Comparison of ENCODE assay signal across 16 cellular contexts in genomic region chr13:50521191-50521590, GRCh38.
DNase-seq lines count a peak whose midpoint lies in the region; ATAC-seq and TF ChIP-seq lines count a peak whose summit lies in the region.
"Had no signal": no experiment of that assay in that cellular context is flagged by ENCODE, and none has a peak within 500 bp of the region (broad histone marks: within the 10 kb centered on the region; RNA-seq: fewer than 3 reads in every experiment).

No MANE protein-coding gene starts in this region.

- peaks cover 66% of the 10 kb centered on the region for H3K4me1 Mint-ChIP-seq in CD14-positive monocyte
- H3K4me1 Mint-ChIP-seq in stimulated activated memory B cell treated with anti-CD40 and anti-IgM and Interleukin-4, amounts not matched to agents 10 μg/mL and 1 μg/mL and 100 μg/mL, for 72 hours, result peaks cover 2% of the 10 kb centered on the region
- H3K4me1 Mint-ChIP-seq in stimulated activated naive B cell treated with anti-CD40 and anti-IgM and Interleukin-4, amounts not matched to agents 10 μg/mL and 1 μg/mL and 100 μg/mL, for 72 hours, result peaks cover 12 to 39% of the 10 kb centered on the region in 2 donors

- no peak overlapping the region for H3K4me3 Mint-ChIP-seq in CD14-positive monocyte
- no peak overlapping the region for H3K4me3 Mint-ChIP-seq in stimulated activated memory B cell treated with anti-CD40 and anti-IgM and Interleukin-4, amounts not matched to agents 10 μg/mL and 1 μg/mL and 100 μg/mL, for 72 hours
- H3K4me3 Mint-ChIP-seq in stimulated activated naive B cell treated with anti-CD40 and anti-IgM and Interleukin-4, amounts not matched to agents 10 μg/mL and 1 μg/mL and 100 μg/mL, for 72 hours, result no peak overlapping the region
- H3K4me3 Mint-ChIP-seq: activated naive CD8-positive, alpha-beta T cell treated with anti-CD3 and anti-CD28 coated beads for 36 hours had no signal

- H3K27ac Mint-ChIP-seq in CD14-positive monocyte, result peak overlapping the region in 5 of 7 donors; percentile 28 to 75 (median 54)
- peak overlapping the region; percentile 14 for H3K27ac Mint-ChIP-seq in stimulated activated memory B cell treated with anti-CD40 and anti-IgM and Interleukin-4, amounts not matched to agents 10 μg/mL and 1 μg/mL and 100 μg/mL, for 72 hours
- H3K27ac Mint-ChIP-seq in stimulated activated naive B cell treated with anti-CD40 and anti-IgM and Interleukin-4, amounts not matched to agents 10 μg/mL and 1 μg/mL and 100 μg/mL, for 72 hours, result no peak overlapping the region
- H3K27ac Mint-ChIP-seq: activated naive CD8-positive, alpha-beta T cell treated with anti-CD3 and anti-CD28 coated beads for 36 hours; activated T-helper 2 cell treated with anti-CD3 and anti-CD28 coated beads, Interferon-gamma antibody, Interleukin-2, Interleukin-4, amounts not matched to agents 10 μg/mL and 5 μg/mL and 100 μg/mL, durations not matched to agents 14 hours and 24 hours and 36 hours had no signal

- H3K36me3 Mint-ChIP-seq in CD14-positive monocyte, result no peaks in the 10 kb centered on the region
- no peaks in the 10 kb centered on the region for H3K36me3 Mint-ChIP-seq in stimulated activated memory B cell treated with anti-CD40 and anti-IgM and Interleukin-4, amounts not matched to agents 10 μg/mL and 1 μg/mL and 100 μg/mL, for 72 hours
- H3K36me3 Mint-ChIP-seq in stimulated activated naive B cell treated with anti-CD40 and anti-IgM and Interleukin-4, amounts not matched to agents 10 μg/mL and 1 μg/mL and 100 μg/mL, for 72 hours, result no peaks in the 10 kb centered on the region
- H3K36me3 Mint-ChIP-seq: activated naive CD8-positive, alpha-beta T cell treated with anti-CD3 and anti-CD28 coated beads for 36 hours had no signal

- 85% methylated on average over 3 of the region's 3 CpGs for WGBS in liver

- peaks cover 0 to 2% (median under 1%) of the 10 kb centered on the region in 3 donors for H3K27me3 Mint-ChIP-seq in CD14-positive monocyte (ENCODE audit: low read depth in 3 of 3)
- H3K27me3 Mint-ChIP-seq in stimulated activated memory B cell treated with anti-CD40 and anti-IgM and Interleukin-4, amounts not matched to agents 10 μg/mL and 1 μg/mL and 100 μg/mL, for 72 hours, result no peaks in the 10 kb centered on the region
- peaks cover 0 to 5% of the 10 kb centered on the region in 2 donors for H3K27me3 Mint-ChIP-seq in stimulated activated naive B cell treated with anti-CD40 and anti-IgM and Interleukin-4, amounts not matched to agents 10 μg/mL and 1 μg/mL and 100 μg/mL, for 72 hours

- DNase-seq in CD14-positive monocyte (ENCODE audit: low spot score) (no peak), DMS114 treated with DMSO at 0.1 percent for 48 hours (lab: John Stamatoyannopoulos, UW; ENCODE audit: unreplicated experiment) (no peak), A172 (ENCODE audit: low spot score) (no peak)
- no peak for DNase-seq in activated CD4-positive, alpha-beta T cell treated with anti-CD3 and anti-CD28 coated beads for 1 hour
- DNase-seq in stimulated activated naive B cell treated with anti-CD40 and anti-IgM and Interleukin-4, amounts not matched to agents 10 μg/mL and 1 μg/mL and 100 μg/mL, for 72 hours, result no peak
- DNase-seq: activated CD4-positive, alpha-beta T cell treated with anti-CD3 and anti-CD28 coated beads, Interleukin-2, amount 50 U/mL, for 48 hours; activated CD8-positive, alpha-beta memory T cell treated with anti-CD3 and anti-CD28 coated beads, Interleukin-2, amount 50 U/mL, for 48 hours; activated naive CD8-positive, alpha-beta T cell treated with anti-CD3 and anti-CD28 coated beads for 36 hours; DND-41; KBM-7; NCI-H1694; NCI-H526 treated with DMSO at 0.1 percent for 48 hours had no signal

- peaks cover 8 to 71% (median 61%) of the 10 kb centered on the region in 4 donors for H3K4me1 ChIP-seq in liver (ENCODE audit: control insufficient read depth in 4 of 4, insufficient read depth in 4 of 4, low read length in 3 of 4)

- TF ChIP-seq CTCF in CD14-positive monocyte (IDR thresholded peaks at IDR 0.05), result no peak
- no peak for TF ChIP-seq CTCF in VCaP (conservative IDR thresholded peaks at IDR 0.05)
- TF ChIP-seq CTCF in liver (IDR thresholded peaks at IDR 0.05; ENCODE audit: low read depth, low read length, missing input control), result no peak

- no peak for ATAC-seq in stimulated activated memory B cell treated with anti-CD40 and anti-IgM and Interleukin-4, amounts not matched to agents 10 μg/mL and 1 μg/mL and 100 μg/mL, for 72 hours
- ATAC-seq in stimulated activated naive B cell treated with anti-CD40 and anti-IgM and Interleukin-4, amounts not matched to agents 10 μg/mL and 1 μg/mL and 100 μg/mL, for 72 hours (replicated peaks), result no peak

- peak overlapping the region; percentile 68 for H3K27ac ChIP-seq in VCaP
- H3K27ac ChIP-seq in liver (ENCODE audit: low read depth in 1 of 2, low read length in 2 of 2), result peak overlapping the region; percentile 52 to 82

- no peak for TF ChIP-seq RAD21 in liver (IDR thresholded peaks at IDR 0.05)

- H3K9ac ChIP-seq in liver (ENCODE audit: low read depth in 1 of 2, low read length in 2 of 2), result no peak overlapping the region

- no peaks in the 10 kb centered on the region for H3K9me3 ChIP-seq in liver (ENCODE audit: control insufficient read depth in 4 of 4, low read length in 3 of 4)

- H3K36me3 ChIP-seq in liver (ENCODE audit: control insufficient read depth in 4 of 4, insufficient read depth in 3 of 4, low read depth in 1 of 4, low read length in 3 of 4), result no peaks in the 10 kb centered on the region

- intact Hi-C loops in CD14-positive monocyte (cut with micrococcal nuclease), result loop anchor here in 1 of 2 donors (10.0 kb wide), 1 partner anchor 206 kb away; no protein-coding TSS in a partner anchor

- no peaks in the 10 kb centered on the region for H3K9me3 Mint-ChIP-seq in CD14-positive monocyte
- H3K9me3 Mint-ChIP-seq in stimulated activated memory B cell treated with anti-CD40 and anti-IgM and Interleukin-4, amounts not matched to agents 10 μg/mL and 1 μg/mL and 100 μg/mL, for 72 hours, result no peaks in the 10 kb centered on the region
- peaks cover 0 to 1% of the 10 kb centered on the region in 2 donors for H3K9me3 Mint-ChIP-seq in stimulated activated naive B cell treated with anti-CD40 and anti-IgM and Interleukin-4, amounts not matched to agents 10 μg/mL and 1 μg/mL and 100 μg/mL, for 72 hours
- H3K9me3 Mint-ChIP-seq: activated naive CD8-positive, alpha-beta T cell treated with anti-CD3 and anti-CD28 coated beads for 36 hours; activated T-helper 2 cell treated with anti-CD3 and anti-CD28 coated beads, Interferon-gamma antibody, Interleukin-2, Interleukin-4, amounts not matched to agents 10 μg/mL and 5 μg/mL and 100 μg/mL, durations not matched to agents 14 hours and 24 hours and 36 hours had no signal

- no peaks in the 10 kb centered on the region for H3K27me3 ChIP-seq in liver (ENCODE audit: control insufficient read depth in 4 of 4, insufficient read depth in 4 of 4, low read length in 3 of 4)

- no peak overlapping the region for H3K4me3 ChIP-seq in liver (ENCODE audit: low read depth in 1 of 3, low read length in 3 of 3)

TF ChIP-seq in liver, 16 proteins besides CTCF, POLR2A, EP300 and RAD21 (continues in another document):
- TF ChIP-seq HNF4A (conservative IDR thresholded peaks at IDR 0.05) (no peak), ZBTB33 (IDR thresholded peaks at IDR 0.05) (no peak), JUND (IDR thresholded peaks at IDR 0.05) (no peak), SP1 (IDR thresholded peaks at IDR 0.05) (no peak), EGR1 (IDR thresholded peaks at IDR 0.05; ENCODE audit: low read depth in 2 of 2) (no peak), MAX (IDR thresholded peaks at IDR 0.05) (no peak), ATF3 (IDR thresholded peaks at IDR 0.05) (no peak), YY1 (IDR thresholded peaks at IDR 0.05) (no peak), TAF1 (conservative IDR thresholded peaks at IDR 0.05) (no peak), GABPA (IDR thresholded peaks at IDR 0.05 in 1 of 2, conservative IDR thresholded peaks at IDR 0.05 in 1 of 2) (no peak), FOXA2 (IDR thresholded peaks at IDR 0.05) (no peak)
